ENCODE assay signal across 1 cellular context in the genomic region with DNA sequence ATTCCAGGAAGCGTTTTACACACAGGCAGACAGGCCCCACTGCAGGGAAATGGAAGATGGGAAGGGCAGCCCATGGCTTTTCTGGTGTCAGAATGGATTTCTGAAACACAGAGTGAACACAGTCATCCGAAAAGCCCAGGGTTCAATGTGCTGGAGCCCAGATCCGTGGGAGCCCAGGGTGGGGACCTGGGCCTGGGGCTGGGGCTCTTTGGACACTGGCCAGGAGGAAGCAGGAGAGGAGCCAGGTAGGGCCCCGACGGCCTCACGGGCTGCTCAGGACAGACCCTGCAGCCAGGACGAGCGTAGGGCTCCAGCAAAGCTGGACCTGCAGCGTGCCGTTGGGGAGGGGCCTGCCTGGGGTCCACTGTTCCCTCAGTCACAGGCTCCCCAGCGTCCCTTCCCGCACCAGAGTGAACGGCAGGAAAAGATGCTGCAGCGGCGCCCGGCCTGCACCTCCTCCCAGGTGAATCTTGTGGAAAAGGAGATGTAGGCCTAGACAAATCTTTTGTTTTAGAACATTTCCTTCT.
TF ChIP-seq lines count a peak whose summit lies in the region.

No MANE protein-coding gene starts in this region.

TF ChIP-seq in HepG2, 621 proteins besides CTCF, POLR2A, EP300 and RAD21:
- TF ChIP-seq KDM5B (CRISPR knock-in tag; IDR thresholded peaks at IDR 0.05; ENCODE audit: borderline replicate concordance) (0 out of 2 replicates have a peak, but pooled peaks have one; percentile 33), TAF15 (IDR thresholded peaks at IDR 0.05; ENCODE audit: low read depth, low read length, poor library complexity, severe bottlenecking) (peak; percentile 26), MYC (CRISPR knock-in tag; IDR thresholded peaks at IDR 0.05; ENCODE audit: borderline replicate concordance) (0 out of 2 replicates have a peak, but pooled peaks have one; percentile 15), NCOA1 (CRISPR knock-in tag; IDR thresholded peaks at IDR 0.05) (no peak), ZNF615 (CRISPR knock-in tag; IDR thresholded peaks at IDR 0.05; ENCODE audit: borderline replicate concordance) (no peak), ZNF784 (CRISPR knock-in tag; IDR thresholded peaks at IDR 0.05; ENCODE audit: borderline replicate concordance) (no peak)
